In genomic region chr1:65985393-65986066, GRCh38 we compare ENCODE assay signal across 24 cellular contexts.
"Had no signal": no experiment of that assay in that cellular context is flagged by ENCODE, and none has a peak within 500 bp of the region (broad histone marks: within the 10 kb centered on the region; RNA-seq: fewer than 3 reads in every experiment).

No MANE protein-coding gene starts in this region.

- DNase-seq: activated B cell treated with CpG ODN at 0.5 μM for 24 hours; activated CD4-positive, alpha-beta T cell treated with anti-CD3 and anti-CD28 coated beads, Interleukin-2, amount 50 U/mL, for 1 hour; activated CD8-positive, alpha-beta memory T cell treated with anti-CD3 and anti-CD28 coated beads, Interleukin-2, amount 10 ng/mL, durations not matched to agents 7 days and 5 days; activated CD8-positive, alpha-beta T cell treated with anti-CD3 and anti-CD28 coated beads for 36 hours; activated naive CD4-positive, alpha-beta T cell; activated T-cell treated with anti-CD3 and anti-CD28 coated beads, Interleukin-2, amount 50 U/mL, for 48 hours; brain microvascular endothelial cell; central memory CD4-positive, alpha-beta T cell; effector CD4-positive, alpha-beta T cell; foreskin keratinocyte; kidney glomerular epithelial cell; left lung; lower lobe of right lung; mesendoderm; mucosa of descending colon; spleen; stimulated activated naive CD4-positive, alpha-beta T cell; T-helper 1 cell; testis; transverse colon had no signal

- ATAC-seq: activated CD8-positive, alpha-beta memory T cell treated with anti-CD3 and anti-CD28 coated beads, Interleukin-2, amount 10 ng/mL, durations not matched to agents 7 days and 5 days; activated CD8-positive, alpha-beta T cell treated with anti-CD3 and anti-CD28 coated beads for 36 hours; activated naive CD4-positive, alpha-beta T cell treated with anti-CD3 and anti-CD28 coated beads, Interleukin-2, amount 50 U/mL, for 72 hours; foreskin keratinocyte; left lung; lower lobe of right lung; mucosa of descending colon; natural killer cell treated with Interleukin-12 subunit alpha and Interleukin-12 subunit beta and Interleukin-15 and Interleukin-18, amount 100 ng/mL, for 72 hours had no signal

- H3K27ac ChIP-seq: ascending aorta, brain microvascular endothelial cell, esophagus muscularis mucosa, foreskin keratinocyte, left lung, lower lobe of right lung, spleen, testis, transverse colon had no signal

- H3K4me3 ChIP-seq: ascending aorta, esophagus muscularis mucosa, left lung, lower lobe of right lung, mucosa of descending colon, spleen, testis, transverse colon had no signal

- H3K27me3 ChIP-seq: ascending aorta, brain microvascular endothelial cell, esophagus muscularis mucosa, foreskin keratinocyte, left lung, testis, transverse colon had no signal

- H3K4me1 ChIP-seq: ascending aorta, esophagus muscularis mucosa, foreskin keratinocyte, left lung, lower lobe of right lung, spleen, testis, transverse colon had no signal

- H3K9me3 ChIP-seq: ascending aorta, esophagus muscularis mucosa, left lung, lower lobe of right lung, mucosa of descending colon, spleen, testis, transverse colon had no signal

- H3K36me3 ChIP-seq: ascending aorta, brain microvascular endothelial cell, esophagus muscularis mucosa, left lung, lower lobe of right lung, spleen, transverse colon had no signal
